29 cellular contexts compared by ENCODE assay signal in the genomic region with DNA sequence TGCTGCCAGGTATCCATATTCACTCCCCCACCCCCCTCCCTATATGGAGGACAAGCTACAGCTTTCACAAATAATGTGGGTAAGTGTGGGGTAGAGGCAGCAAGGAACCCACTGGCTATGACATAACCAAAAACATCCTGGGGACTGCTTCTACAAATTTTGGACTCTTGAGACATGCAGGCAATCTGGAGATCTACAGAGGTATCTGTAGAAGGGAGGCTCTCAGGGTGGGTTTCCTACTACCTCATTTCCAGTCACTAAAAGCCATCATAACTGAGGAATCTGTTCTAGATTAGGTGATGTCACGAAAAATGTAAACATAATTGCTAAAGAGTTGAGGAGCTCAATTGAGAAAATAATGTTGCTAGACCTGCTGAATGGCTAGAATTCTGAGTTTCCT.
"Had no signal": no experiment of that assay in that cellular context is flagged by ENCODE, and none has a peak within 500 bp of the region (broad histone marks: within the 10 kb centered on the region; RNA-seq: fewer than 3 reads in every experiment).

No MANE protein-coding gene starts in this region.

- ATAC-seq: left colon; left lung; lower lobe of right lung; naive thymus-derived CD8-positive, alpha-beta T cell; pancreas; right cardiac atrium; stimulated activated naive B cell treated with anti-CD40 and anti-IgM and Interleukin-4, amounts not matched to agents 10 μg/mL and 1 μg/mL and 100 μg/mL, for 72 hours; stimulated activated naive CD8-positive, alpha-beta T cell treated with anti-CD3 and anti-CD28 coated beads, Interleukin-15, Interleukin-2, amounts not matched to agents 100 U/mL and 50 U/mL, for 24 hours; upper lobe of right lung had no signal

- H3K27ac ChIP-seq: left lung, lower lobe of right lung, pancreas, prostate gland, sigmoid colon, stomach, testis, thyroid gland, transverse colon, upper lobe of right lung had no signal

- H3K36me3 ChIP-seq: lower lobe of right lung, pancreas, prostate gland, sigmoid colon, thyroid gland, transverse colon, upper lobe of right lung had no signal

- H3K27ac Mint-ChIP-seq: nephron; stimulated activated naive B cell treated with anti-CD40 and anti-IgM and Interleukin-4, amounts not matched to agents 10 μg/mL and 1 μg/mL and 100 μg/mL, for 72 hours had no signal

- H3K9me3 ChIP-seq: pancreas, prostate gland, testis, thyroid gland, transverse colon, upper lobe of right lung had no signal

- H3K4me1 Mint-ChIP-seq: nephron had no signal

- DNase-seq: hippocampal formation; kidney; left colon; left lung; lower lobe of right lung; mammary epithelial cell; mesenchymal stem cell; naive thymus-derived CD8-positive, alpha-beta T cell; nucleus accumbens; pancreas; posterior cingulate gyrus; retina; right cardiac atrium; sigmoid colon; small intestine; stimulated activated CD4-positive, alpha-beta T cell treated with anti-CD3 and anti-CD28 coated beads, Interleukin-1b, Interleukin-23, amount 100 ng/mL, for 48 hours; stimulated activated CD4-positive, alpha-beta T cell treated with anti-CD3 and anti-CD28 coated beads, Interleukin-2, amount 100 ng/mL, for 48 hours; stimulated activated CD4-positive, alpha-beta T cell treated with anti-CD3 and anti-CD28 coated beads, Interleukin-4, amount 100 ng/mL, for 4 hours; stimulated activated CD8-positive, alpha-beta memory T cell treated with anti-CD3 and anti-CD28 coated beads, Interleukin-4, amount 100 ng/mL, for 48 hours; stimulated activated naive B cell treated with anti-CD40 and anti-IgM and Interleukin-4, amounts not matched to agents 10 μg/mL and 1 μg/mL and 100 μg/mL, for 72 hours; stimulated activated naive CD8-positive, alpha-beta T cell treated with anti-CD3 and anti-CD28 coated beads, Interleukin-15, Interleukin-2, amounts not matched to agents 100 U/mL and 50 U/mL, for 24 hours; stomach; testis; thyroid gland; transverse colon; upper lobe of right lung had no signal

- H3K4me3 ChIP-seq: left lung, lower lobe of right lung, pancreas, prostate gland, sigmoid colon, stomach, testis, thyroid gland, transverse colon, upper lobe of right lung had no signal

- H3K4me3 Mint-ChIP-seq: naive thymus-derived CD8-positive, alpha-beta T cell; nephron; neural crest cell; stimulated activated naive B cell treated with anti-CD40 and anti-IgM and Interleukin-4, amounts not matched to agents 10 μg/mL and 1 μg/mL and 100 μg/mL, for 72 hours had no signal

- H3K27me3 Mint-ChIP-seq: naive thymus-derived CD8-positive, alpha-beta T cell; stimulated activated naive B cell treated with anti-CD40 and anti-IgM and Interleukin-4, amounts not matched to agents 10 μg/mL and 1 μg/mL and 100 μg/mL, for 72 hours had no signal

- H3K27me3 ChIP-seq: left lung, pancreas, sigmoid colon, stomach, testis, thyroid gland, transverse colon, upper lobe of right lung had no signal

- H3K4me1 ChIP-seq: left lung, lower lobe of right lung, pancreas, prostate gland, sigmoid colon, stomach, testis, thyroid gland, transverse colon, upper lobe of right lung had no signal
